Comparison of ENCODE assay signal across 16 cellular contexts in genomic region chr11:47511927-47512326, GRCh38. TPM values are rescaled to one million over a fixed set of nuclear protein-coding genes. Genes with fewer than 3 reads are reported as not detected.
DNase-seq lines count a peak whose midpoint lies in the region; ATAC-seq, FAIRE-seq and TF ChIP-seq lines count a peak whose summit lies in the region.
"Had no signal": no experiment of that assay in that cellular context is flagged by ENCODE, and none has a peak within 500 bp of the region (broad histone marks: within the 10 kb centered on the region; RNA-seq: fewer than 3 reads in every experiment).

No MANE protein-coding gene starts in this region.

- H3K4me2 ChIP-seq in OCI-LY1 (ENCODE audit: low read length) = no peak overlapping the region

- H3K9ac ChIP-seq in OCI-LY1 (ENCODE audit: low read length) = no peak overlapping the region

- H4K20me1 ChIP-seq in OCI-LY1 (ENCODE audit: insufficient read depth, low read length) = no peaks in the 10 kb centered on the region

- no peaks in the 10 kb centered on the region for H3K27me3 ChIP-seq in OCI-LY1 (ENCODE audit: insufficient read depth, low read length)
- H3K27me3 ChIP-seq: BE2C had no signal

- TF ChIP-seq POLR2A in GM12892 (IDR thresholded peaks at IDR 0.05; ENCODE audit: low read depth, low read length) = no peak

- no peak for FAIRE-seq in GM12892 (lab: Jason Lieb, UNC)

- peaks cover 94% of the 10 kb centered on the region for H3K4me1 Mint-ChIP-seq in CD14-positive monocyte
- peaks cover 66% of the 10 kb centered on the region for H3K4me1 Mint-ChIP-seq in neural crest cell

- peak overlapping the region; percentile 75 to 99 (median 98) for H3K27ac Mint-ChIP-seq in CD14-positive monocyte
- peak overlapping the region; percentile 43 for H3K27ac Mint-ChIP-seq in neural crest cell (ENCODE audit: unreplicated experiment)

- intact Hi-C loops in CD14-positive monocyte (cut with micrococcal nuclease) = loop anchor here in 1 of 2 donors (2.0 kb wide), 1 partner anchor 41 kb away; the partner anchor contains the start of gene CELF1

- H3K4me1 ChIP-seq in OCI-LY1 (ENCODE audit: insufficient read depth, low read length, severe bottlenecking) = peaks cover 97% of the 10 kb centered on the region
- H3K4me1 ChIP-seq: BE2C had no signal

- H3K27me3 Mint-ChIP-seq in CD14-positive monocyte (ENCODE audit: low read depth in 3 of 3) (no peaks in the 10 kb centered on the region), neural crest cell (ENCODE audit: low read depth) (no peaks in the 10 kb centered on the region)

- H3K27ac ChIP-seq in OCI-LY1 (ENCODE audit: low read depth, low read length, poor library complexity, severe bottlenecking) (peak overlapping the region; percentile 46), epithelial cell of prostate (peak overlapping the region; percentile 73)

- ATAC-seq in HG02798 (IDR thresholded peaks at IDR 0.05; ENCODE audit: poor library complexity, unreplicated experiment) = no peak

- no peaks in the 10 kb centered on the region; the same call in 1 of the 2 replicates for H3K36me3 ChIP-seq in OCI-LY1 (ENCODE audit: insufficient read depth, low read length)
- H3K36me3 ChIP-seq: BE2C had no signal

- H3K4me3 ChIP-seq in OCI-LY1 (ENCODE audit: low read depth, low read length, poor library complexity, severe bottlenecking) = no peak overlapping the region

- DNase-seq in CD14-positive monocyte (ENCODE audit: low spot score) (no peak), epithelial cell of prostate (ENCODE audit: low read depth, low spot score) (no peak), neural crest cell (ENCODE audit: low read depth, low spot score) (no peak), HCEC 1CT (no peak), medulla oblongata (ENCODE audit: extremely low spot score) (no peak), GM12892 (ENCODE audit: insufficient read length) (no peak)
- DNase-seq: activated CD4-positive, alpha-beta T cell treated with anti-CD3 and anti-CD28 coated beads for 4 hours; aorta; BE2C; DND-41; NCI-H1930; NCI-H526; nucleus accumbens; substantia nigra had no signal

- H3K9me3 Mint-ChIP-seq in CD14-positive monocyte = no peaks in the 10 kb centered on the region
- H3K9me3 Mint-ChIP-seq in neural crest cell = no peaks in the 10 kb centered on the region

- H3K9me2 ChIP-seq in OCI-LY1 (ENCODE audit: low read depth, low read length) = no peaks in the 10 kb centered on the region

- H3F3A ChIP-seq in OCI-LY1 (ENCODE audit: insufficient read depth, low read length) = peaks cover 6% of the 10 kb centered on the region

- no peak overlapping the region for H3K4me3 Mint-ChIP-seq in CD14-positive monocyte
- H3K4me3 Mint-ChIP-seq in neural crest cell = no peak overlapping the region

- H3K79me2 ChIP-seq in OCI-LY1 (ENCODE audit: insufficient read depth, low read length) = peaks cover 89% of the 10 kb centered on the region

- H3K36me3 Mint-ChIP-seq in CD14-positive monocyte = peaks cover 10 to 28% of the 10 kb centered on the region in 2 donors
- H3K36me3 Mint-ChIP-seq in neural crest cell (ENCODE audit: low read depth) = no peaks in the 10 kb centered on the region

- no peak overlapping the region for H2AFZ ChIP-seq in OCI-LY1 (ENCODE audit: low read length)

- no peak for TF ChIP-seq CTCF in CD14-positive monocyte (IDR thresholded peaks at IDR 0.05)
- no peak for TF ChIP-seq CTCF in OCI-LY1 (IDR thresholded peaks at IDR 0.05; ENCODE audit: low read length)
- no peak for TF ChIP-seq CTCF in neural crest cell (conservative IDR thresholded peaks at IDR 0.05)

- no peaks in the 10 kb centered on the region for H3K9me3 ChIP-seq in OCI-LY1 (ENCODE audit: low read length)
- H3K9me3 ChIP-seq: BE2C had no signal

RNA-seq across cellular contexts. Expression of gene CELF1, which starts 41.0 kb away (rescaled TPM):
- 10 to 100 TPM; 27.2 to 39.9 TPM for polyA plus RNA-seq in CD14-positive monocyte
- total RNA-seq in neural crest cell = 176 and 180 TPM in 2 replicates
- 46.9 TPM for polyA plus RNA-seq in GM12892 (2012; ENCODE audit: missing spikeins)

RNA-seq across cellular contexts. Expression of gene PTPMT1, which starts 53.5 kb away (rescaled TPM):
- 10 to 100 TPM; 83.3 to 87.8 TPM for polyA plus RNA-seq in CD14-positive monocyte
- total RNA-seq in neural crest cell = 41.8 and 47.0 TPM in 2 replicates
- polyA plus RNA-seq in GM12892 (2012; ENCODE audit: missing spikeins) = 49.1 TPM
